Comparison of ENCODE assay signal across 1 cellular context in genomic region chr5:67547682-67548081, GRCh38.
TF ChIP-seq lines count a peak whose summit lies in the region.

No MANE protein-coding gene starts in this region.

TF ChIP-seq in H1, 55 proteins besides CTCF, POLR2A, EP300 and RAD21:
- TF ChIP-seq SRF (IDR thresholded peaks at IDR 0.05; ENCODE audit: low read depth, low read length) (no peak), BACH1 (IDR thresholded peaks at IDR 0.05; ENCODE audit: low read length) (no peak), TBP (IDR thresholded peaks at IDR 0.05; ENCODE audit: low read depth, low read length) (no peak), SP1 (IDR thresholded peaks at IDR 0.05; ENCODE audit: low read depth, low read length) (no peak), RBBP5 (IDR thresholded peaks at IDR 0.05; ENCODE audit: borderline replicate concordance, low read depth, low read length) (no peak), NRF1 (IDR thresholded peaks at IDR 0.05; ENCODE audit: low read depth, low read length) (no peak), SUZ12 (IDR thresholded peaks at IDR 0.05; ENCODE audit: low read length) (no peak), GABPA (IDR thresholded peaks at IDR 0.05; ENCODE audit: borderline replicate concordance, insufficient read depth, low read length) (no peak), HDAC2 (IDR thresholded peaks at IDR 0.05; ENCODE audit: borderline replicate concordance in 1 of 2, low read depth in 2 of 2, low read length in 2 of 2) (no peak), TEAD4 (IDR thresholded peaks at IDR 0.05; ENCODE audit: low read depth, low read length) (no peak), CHD2 (IDR thresholded peaks at IDR 0.05; ENCODE audit: low read length) (no peak), CBX5 (IDR thresholded peaks at IDR 0.05; ENCODE audit: low read depth, low read length) (no peak), ATF3 (IDR thresholded peaks at IDR 0.05; ENCODE audit: insufficient read depth, low read depth, low read length) (no peak), KDM5A (IDR thresholded peaks at IDR 0.05; ENCODE audit: low read length) (no peak), MAX (IDR thresholded peaks at IDR 0.05) (no peak), PHF8 (conservative IDR thresholded peaks at IDR 0.05; ENCODE audit: low read depth, low read length) (no peak)
TF ChIP-seq in H1: peak in this region for 0.
